In the genomic region with DNA sequence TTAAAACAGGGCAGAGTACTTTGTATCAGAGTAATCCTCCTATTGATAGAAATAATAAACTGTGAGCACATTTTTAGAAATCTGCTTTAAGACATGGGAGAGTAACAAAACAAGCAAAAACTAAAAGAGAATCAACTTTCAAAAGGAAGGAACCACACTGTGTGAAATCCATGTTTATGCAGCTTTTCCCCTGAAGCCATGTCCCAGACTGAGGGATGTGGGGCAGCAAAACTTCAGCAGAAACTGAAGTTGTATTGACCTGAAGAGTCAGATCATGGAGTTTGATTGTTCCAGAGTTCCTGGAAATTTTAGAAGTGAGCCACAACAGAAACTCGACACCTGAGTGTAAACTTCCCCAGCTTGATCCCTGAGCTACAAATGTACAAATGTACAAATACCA, we compare ENCODE assay signal across 27 cellular contexts.
"Had no signal": no experiment of that assay in that cellular context is flagged by ENCODE, and none has a peak within 500 bp of the region (broad histone marks: within the 10 kb centered on the region; RNA-seq: fewer than 3 reads in every experiment).

No MANE protein-coding gene starts in this region.

- H3K9me3 ChIP-seq: body of pancreas, lower lobe of right lung, ovary, psoas muscle, stomach, tibial nerve had no signal

- H3K4me3 Mint-ChIP-seq: activated B cell treated with CpG ODN at 0.5 μM for 24 hours; activated CD4-positive, alpha-beta T cell treated with anti-CD3 and anti-CD28 coated beads for 36 hours; activated naive CD4-positive, alpha-beta T cell treated with anti-CD3 and anti-CD28 coated beads for 36 hours; activated naive CD8-positive, alpha-beta T cell treated with anti-CD3 and anti-CD28 coated beads, Interleukin-2, amount 10 ng/mL, durations not matched to agents 7 days and 5 days; activated T-cell treated with anti-CD3 and anti-CD28 coated beads, Interleukin-2, amount 50 U/mL, for 4 hours; naive thymus-derived CD4-positive, alpha-beta T cell had no signal

- DNase-seq: activated B cell treated with CpG ODN at 0.5 μM for 24 hours; activated CD4-positive, alpha-beta T cell treated with anti-CD3 and anti-CD28 coated beads for 36 hours; activated CD4-positive, alpha-beta T cell treated with anti-CD3 and anti-CD28 coated beads, Interleukin-2, amount 50 U/mL, for 48 hours; activated CD8-positive, alpha-beta memory T cell treated with anti-CD3 and anti-CD28 coated beads, Interleukin-2, amount 50 U/mL, for 48 hours; activated effector memory CD4-positive, alpha-beta T cell treated with Interleukin-2 at 50 U/mL for 16 hours; activated naive CD4-positive, alpha-beta T cell treated with anti-CD3 and anti-CD28 coated beads for 36 hours; activated naive CD8-positive, alpha-beta T cell treated with anti-CD3 and anti-CD28 coated beads, Interleukin-2, amount 10 ng/mL, durations not matched to agents 7 days and 5 days; activated T-cell treated with anti-CD3 and anti-CD28 coated beads, Interleukin-2, amount 50 U/mL, for 4 hours; amniotic stem cell; body of pancreas; caudate nucleus; dermis blood vessel endothelial cell; effector CD8-positive, alpha-beta T cell; erythroblast; foreskin fibroblast; lower lobe of right lung; mesendoderm; naive thymus-derived CD4-positive, alpha-beta T cell; ovary; psoas muscle; right cardiac atrium; stimulated activated CD4-positive, alpha-beta T cell treated with anti-CD3 and anti-CD28 coated beads, Interleukin-1b, Interleukin-23, amount 100 ng/mL, for 48 hours; stomach; T1000 had no signal

- H3K36me3 Mint-ChIP-seq: activated naive CD8-positive, alpha-beta T cell treated with anti-CD3 and anti-CD28 coated beads, Interleukin-2, amount 10 ng/mL, durations not matched to agents 7 days and 5 days; naive thymus-derived CD4-positive, alpha-beta T cell had no signal

- H3K27ac Mint-ChIP-seq: activated B cell treated with CpG ODN at 0.5 μM for 24 hours; activated CD4-positive, alpha-beta T cell treated with anti-CD3 and anti-CD28 coated beads for 36 hours; activated naive CD4-positive, alpha-beta T cell treated with anti-CD3 and anti-CD28 coated beads for 36 hours; activated naive CD8-positive, alpha-beta T cell treated with anti-CD3 and anti-CD28 coated beads, Interleukin-2, amount 10 ng/mL, durations not matched to agents 7 days and 5 days; naive thymus-derived CD4-positive, alpha-beta T cell had no signal

- H3K4me1 Mint-ChIP-seq: activated CD4-positive, alpha-beta T cell treated with anti-CD3 and anti-CD28 coated beads for 36 hours; activated naive CD8-positive, alpha-beta T cell treated with anti-CD3 and anti-CD28 coated beads, Interleukin-2, amount 10 ng/mL, durations not matched to agents 7 days and 5 days; naive thymus-derived CD4-positive, alpha-beta T cell had no signal

- H3K27ac ChIP-seq: body of pancreas, lower lobe of right lung, ovary, psoas muscle, stomach, suprapubic skin, tibial nerve had no signal

- H3K4me1 ChIP-seq: body of pancreas, lower lobe of right lung, psoas muscle, stomach, suprapubic skin, tibial nerve had no signal

- H3K36me3 ChIP-seq: lower lobe of right lung, ovary, stomach, suprapubic skin, tibial nerve had no signal

- H3K27me3 ChIP-seq: body of pancreas, ovary, stomach, suprapubic skin, tibial nerve had no signal

- H3K9me3 Mint-ChIP-seq: activated B cell treated with CpG ODN at 0.5 μM for 24 hours; activated naive CD4-positive, alpha-beta T cell treated with anti-CD3 and anti-CD28 coated beads for 36 hours; activated naive CD8-positive, alpha-beta T cell treated with anti-CD3 and anti-CD28 coated beads, Interleukin-2, amount 10 ng/mL, durations not matched to agents 7 days and 5 days; activated T-cell treated with anti-CD3 and anti-CD28 coated beads, Interleukin-2, amount 50 U/mL, for 4 hours had no signal

- H3K4me3 ChIP-seq: body of pancreas, lower lobe of right lung, ovary, psoas muscle, stomach, suprapubic skin, tibial nerve had no signal

- ATAC-seq: activated CD4-positive, alpha-beta T cell treated with anti-CD3 and anti-CD28 coated beads for 36 hours; activated T-cell treated with anti-CD3 and anti-CD28 coated beads, Interleukin-2, amount 50 U/mL, for 4 hours; body of pancreas; left lobe of liver; lower lobe of right lung; naive thymus-derived CD4-positive, alpha-beta T cell; psoas muscle; right cardiac atrium had no signal
